Comparison of ENCODE assay signal across 18 cellular contexts in genomic region chr6:69290116-69290515, GRCh38.
DNase-seq lines count a peak whose midpoint lies in the region; TF ChIP-seq lines count a peak whose summit lies in the region.
"Had no signal": no experiment of that assay in that cellular context is flagged by ENCODE, and none has a peak within 500 bp of the region (broad histone marks: within the 10 kb centered on the region; RNA-seq: fewer than 3 reads in every experiment).

No MANE protein-coding gene starts in this region.

- H3K4me3 ChIP-seq in adrenal gland = no peak overlapping the region
- H3K4me3 ChIP-seq: SK-N-MC had no signal

- TF ChIP-seq POLR2A in adrenal gland (IDR thresholded peaks at IDR 0.05) = no peak

- DNase-seq in NCI-H1105 treated with DMSO at 0.1 percent for 48 hours (lab: John Stamatoyannopoulos, UW) (peak; percentile 30), NCI-H1105 (lab: John Stamatoyannopoulos, UW) (no peak), G401 (ENCODE audit: low spot score) (peak; percentile 38), NOMO-1 treated with DMSO at 0.1 percent for 48 hours (lab: John Stamatoyannopoulos, UW; ENCODE audit: unreplicated experiment) (peak; percentile 83), caudate nucleus (lab: John Stamatoyannopoulos, UW) (peak in 1 of 61 donors; percentile 3), adrenal gland (no peak), NCI-H1092 (lab: John Stamatoyannopoulos, UW) (no peak), medulla oblongata (ENCODE audit: extremely low spot score) (no peak)
- DNase-seq: 8988T; Caco-2; CD4-positive, alpha-beta T cell; DMS153; NCI-H1092 treated with DMSO at 0.1 percent for 48 hours; NCI-H1694; NCI-H2081 treated with DMSO at 0.1 percent for 48 hours; SHP77 had no signal

- no peaks in the 10 kb centered on the region for H3K27me3 ChIP-seq in adrenal gland

- H3K36me3 ChIP-seq in adrenal gland (replicated peaks in 1 of 2) = no peaks in the 10 kb centered on the region

- in situ Hi-C loops in G401 (cut with HindIII; ENCODE audit: low sequenced_read_pairs) = no loop called here

- 23 to 33% (median 27%) methylated on average over 3 of the region's 3 CpGs for WGBS in adrenal gland, 4 donors

- H3K27ac ChIP-seq in caudate nucleus (ENCODE audit: low read depth, low read length) = peak overlapping the region; percentile 9
- H3K27ac ChIP-seq in adrenal gland = no peak overlapping the region
- H3K27ac ChIP-seq: HL-60, SK-N-MC had no signal

- H3K9me3 ChIP-seq in adrenal gland (replicated peaks in 1 of 3) = no peaks in the 10 kb centered on the region
- H3K9me3 ChIP-seq: Caco-2 had no signal

- no peaks in the 10 kb centered on the region for H3K4me1 ChIP-seq in adrenal gland (replicated peaks in 1 of 2)
- H3K4me1 ChIP-seq: Caco-2 had no signal

- intact Hi-C loops in adrenal gland (cut with DNase I) = no loop called here

- TF ChIP-seq CTCF in adrenal gland (IDR thresholded peaks at IDR 0.05) = no peak

Comparison
In these comparisons a context has a peak if more than half of its experiments do, and no peak if none do; other contexts are left out.
1. DNase-seq: peak in NCI-H1105 treated with DMSO at 0.1 percent for 48 hours (single experiment), G401 (single experiment) and NOMO-1 treated with DMSO at 0.1 percent for 48 hours (single experiment); none in NCI-H1105 (single experiment), adrenal gland (0 of 7), NCI-H1092 (single experiment) and medulla oblongata (single experiment).